In the genomic region with DNA sequence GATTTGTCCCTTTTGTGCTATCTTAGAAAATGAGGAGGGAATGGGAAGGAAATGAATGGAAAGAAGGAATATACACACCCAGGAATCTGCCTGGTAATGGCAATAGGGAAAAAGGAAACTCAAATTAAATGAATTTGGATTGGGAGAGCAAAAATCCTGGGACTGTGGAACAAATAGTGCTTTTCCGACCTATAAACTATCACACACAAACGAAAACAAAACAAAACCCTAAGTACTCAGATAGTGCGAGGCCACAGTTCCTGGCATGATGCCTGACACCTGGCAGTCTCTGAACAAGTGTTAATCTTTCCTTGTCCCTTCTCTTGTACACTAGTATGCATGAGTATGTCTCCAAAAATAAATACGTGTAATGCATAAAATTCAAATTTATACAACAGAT, we compare ENCODE assay signal across 19 cellular contexts.
DNase-seq lines count a peak whose midpoint lies in the region; ATAC-seq and TF ChIP-seq lines count a peak whose summit lies in the region.
"Had no signal": no experiment of that assay in that cellular context is flagged by ENCODE, and none has a peak within 500 bp of the region (broad histone marks: within the 10 kb centered on the region; RNA-seq: fewer than 3 reads in every experiment).

No MANE protein-coding gene starts in this region.

- H3K4me3 ChIP-seq in BE2C (ENCODE audit: low read depth, low read length), result no peak overlapping the region
- H3K4me3 ChIP-seq: neural progenitor cell, Peyer's patch had no signal

- DNase-seq in DMS79 treated with DMSO at 0.1 percent for 48 hours (lab: John Stamatoyannopoulos, UW) (peak; percentile 42), DMS79 (lab: John Stamatoyannopoulos, UW) (no peak), NCI-H2029 treated with DMSO at 0.1 percent for 48 hours (lab: John Stamatoyannopoulos, UW) (peak; percentile 65), WTC11 (ENCODE audit: low spot score) (no peak), sciatic nerve (ENCODE audit: low spot score) (no peak), BE2C (no peak)
- DNase-seq in stimulated activated naive CD8-positive, alpha-beta T cell treated with anti-CD3 and anti-CD28 coated beads, Interleukin-15, amount 100 ng/mL, for 72 hours, result no peak
- DNase-seq: activated CD4-positive, alpha-beta T cell treated with anti-CD3 and anti-CD28 coated beads, Interleukin-2, amount 10 ng/mL, durations not matched to agents 24 days and 14 days; amniotic stem cell; DND-41; NCI-H1694 treated with DMSO at 0.1 percent for 48 hours; NCI-H82; Peyer's patch; stimulated activated CD4-positive, alpha-beta T cell treated with anti-CD3 and anti-CD28 coated beads, Interleukin-15, amount 100 ng/mL, for 24 hours; stimulated activated naive B cell treated with anti-CD40 and anti-IgM and Interleukin-4, amounts not matched to agents 10 μg/mL and 1 μg/mL and 100 μg/mL, for 72 hours had no signal

- POLR2A ChIA-PET in WTC11 (lab: Charles Lee), result no interaction called here

- H3K27me3 Mint-ChIP-seq in WTC11 (ENCODE audit: low read depth), result no peaks in the 10 kb centered on the region; the same call in 1 of the 2 replicates
- no peaks in the 10 kb centered on the region for H3K27me3 Mint-ChIP-seq in stimulated activated naive CD8-positive, alpha-beta T cell treated with anti-CD3 and anti-CD28 coated beads, Interleukin-15, amount 100 ng/mL, for 72 hours
- H3K27me3 Mint-ChIP-seq: activated CD4-positive, alpha-beta T cell treated with anti-CD3 and anti-CD28 coated beads, Interleukin-2, amount 10 ng/mL, durations not matched to agents 24 days and 14 days; central memory CD8-positive, alpha-beta T cell; stimulated activated naive B cell treated with anti-CD40 and anti-IgM and Interleukin-4, amounts not matched to agents 10 μg/mL and 1 μg/mL and 100 μg/mL, for 72 hours; type B pancreatic cell had no signal

- H3K4me1 Mint-ChIP-seq in WTC11, result peaks cover 39% of the 10 kb centered on the region
- no peaks in the 10 kb centered on the region for H3K4me1 Mint-ChIP-seq in stimulated activated naive CD8-positive, alpha-beta T cell treated with anti-CD3 and anti-CD28 coated beads, Interleukin-15, amount 100 ng/mL, for 72 hours
- H3K4me1 Mint-ChIP-seq: activated CD4-positive, alpha-beta T cell treated with anti-CD3 and anti-CD28 coated beads, Interleukin-2, amount 10 ng/mL, durations not matched to agents 24 days and 14 days; central memory CD8-positive, alpha-beta T cell; stimulated activated naive B cell treated with anti-CD40 and anti-IgM and Interleukin-4, amounts not matched to agents 10 μg/mL and 1 μg/mL and 100 μg/mL, for 72 hours had no signal

- H3K36me3 ChIP-seq in BE2C, result no peaks in the 10 kb centered on the region
- H3K36me3 ChIP-seq: neural progenitor cell, Peyer's patch had no signal

- H3K4me1 ChIP-seq in BE2C, result no peaks in the 10 kb centered on the region
- H3K4me1 ChIP-seq: neural progenitor cell, Peyer's patch had no signal

- CTCF ChIA-PET in WTC11 (lab: Charles Lee), result no interaction called here

- H3K9me3 Mint-ChIP-seq in WTC11, result no peaks in the 10 kb centered on the region
- H3K9me3 Mint-ChIP-seq in stimulated activated naive CD8-positive, alpha-beta T cell treated with anti-CD3 and anti-CD28 coated beads, Interleukin-15, amount 100 ng/mL, for 72 hours, result no peaks in the 10 kb centered on the region
- H3K9me3 Mint-ChIP-seq: activated CD4-positive, alpha-beta T cell treated with anti-CD3 and anti-CD28 coated beads, Interleukin-2, amount 10 ng/mL, durations not matched to agents 24 days and 14 days; neural progenitor cell; type B pancreatic cell had no signal

- intact Hi-C loops in sciatic nerve (cut with DNase I), result no loop called here

- ATAC-seq in WTC11, result no peak
- ATAC-seq in sciatic nerve, result peak; percentile 60
- ATAC-seq in GM19324 (IDR thresholded peaks at IDR 0.05; ENCODE audit: low FRiP score, unreplicated experiment), result no peak
- no peak for ATAC-seq in stimulated activated naive CD8-positive, alpha-beta T cell treated with anti-CD3 and anti-CD28 coated beads, Interleukin-15, amount 100 ng/mL, for 72 hours
- ATAC-seq: stimulated activated naive B cell treated with anti-CD40 and anti-IgM and Interleukin-4, amounts not matched to agents 10 μg/mL and 1 μg/mL and 100 μg/mL, for 72 hours had no signal

- no peaks in the 10 kb centered on the region for H3K36me3 Mint-ChIP-seq in WTC11
- H3K36me3 Mint-ChIP-seq: neural progenitor cell; stimulated activated naive B cell treated with anti-CD40 and anti-IgM and Interleukin-4, amounts not matched to agents 10 μg/mL and 1 μg/mL and 100 μg/mL, for 72 hours; type B pancreatic cell had no signal

- H3K27ac Mint-ChIP-seq in WTC11, result peak overlapping the region; percentile 14; the same call in 1 of the 2 replicates
- H3K27ac Mint-ChIP-seq in stimulated activated naive CD8-positive, alpha-beta T cell treated with anti-CD3 and anti-CD28 coated beads, Interleukin-15, amount 100 ng/mL, for 72 hours, result no peak overlapping the region
- H3K27ac Mint-ChIP-seq: activated CD4-positive, alpha-beta T cell treated with anti-CD3 and anti-CD28 coated beads, Interleukin-2, amount 10 ng/mL, durations not matched to agents 24 days and 14 days; neural progenitor cell; stimulated activated naive B cell treated with anti-CD40 and anti-IgM and Interleukin-4, amounts not matched to agents 10 μg/mL and 1 μg/mL and 100 μg/mL, for 72 hours; type B pancreatic cell had no signal

- no peak overlapping the region for H3K4me3 Mint-ChIP-seq in WTC11
- H3K4me3 Mint-ChIP-seq in stimulated activated naive CD8-positive, alpha-beta T cell treated with anti-CD3 and anti-CD28 coated beads, Interleukin-15, amount 100 ng/mL, for 72 hours, result no peak overlapping the region
- H3K4me3 Mint-ChIP-seq: activated CD4-positive, alpha-beta T cell treated with anti-CD3 and anti-CD28 coated beads, Interleukin-2, amount 10 ng/mL, durations not matched to agents 24 days and 14 days; central memory CD8-positive, alpha-beta T cell; neural progenitor cell; stimulated activated naive B cell treated with anti-CD40 and anti-IgM and Interleukin-4, amounts not matched to agents 10 μg/mL and 1 μg/mL and 100 μg/mL, for 72 hours; type B pancreatic cell had no signal

- H3K9me3 ChIP-seq in BE2C, result no peaks in the 10 kb centered on the region
- H3K9me3 ChIP-seq: Peyer's patch had no signal

- no peaks in the 10 kb centered on the region for H3K27me3 ChIP-seq in BE2C
- H3K27me3 ChIP-seq: neural progenitor cell, Peyer's patch had no signal

- TF ChIP-seq CTCF in WTC11 (IDR thresholded peaks at IDR 0.05) (no peak), BE2C (IDR thresholded peaks at IDR 0.05; ENCODE audit: low read depth, low read length) (no peak)

TF ChIP-seq in WTC11, 78 proteins besides CTCF, POLR2A, EP300 and RAD21:
- TF ChIP-seq GTF2I (CRISPR knock-in tag; conservative IDR thresholded peaks at IDR 0.05), result no peak
- TF ChIP-seq TP53 (CRISPR knock-in tag; IDR thresholded peaks at IDR 0.05), result no peak
- no peak for TF ChIP-seq NFATC4 (CRISPR knock-in tag; IDR thresholded peaks at IDR 0.05)
- TF ChIP-seq ZNF232 (CRISPR knock-in tag; IDR thresholded peaks at IDR 0.05), result no peak
- TF ChIP-seq, protein P1, sequence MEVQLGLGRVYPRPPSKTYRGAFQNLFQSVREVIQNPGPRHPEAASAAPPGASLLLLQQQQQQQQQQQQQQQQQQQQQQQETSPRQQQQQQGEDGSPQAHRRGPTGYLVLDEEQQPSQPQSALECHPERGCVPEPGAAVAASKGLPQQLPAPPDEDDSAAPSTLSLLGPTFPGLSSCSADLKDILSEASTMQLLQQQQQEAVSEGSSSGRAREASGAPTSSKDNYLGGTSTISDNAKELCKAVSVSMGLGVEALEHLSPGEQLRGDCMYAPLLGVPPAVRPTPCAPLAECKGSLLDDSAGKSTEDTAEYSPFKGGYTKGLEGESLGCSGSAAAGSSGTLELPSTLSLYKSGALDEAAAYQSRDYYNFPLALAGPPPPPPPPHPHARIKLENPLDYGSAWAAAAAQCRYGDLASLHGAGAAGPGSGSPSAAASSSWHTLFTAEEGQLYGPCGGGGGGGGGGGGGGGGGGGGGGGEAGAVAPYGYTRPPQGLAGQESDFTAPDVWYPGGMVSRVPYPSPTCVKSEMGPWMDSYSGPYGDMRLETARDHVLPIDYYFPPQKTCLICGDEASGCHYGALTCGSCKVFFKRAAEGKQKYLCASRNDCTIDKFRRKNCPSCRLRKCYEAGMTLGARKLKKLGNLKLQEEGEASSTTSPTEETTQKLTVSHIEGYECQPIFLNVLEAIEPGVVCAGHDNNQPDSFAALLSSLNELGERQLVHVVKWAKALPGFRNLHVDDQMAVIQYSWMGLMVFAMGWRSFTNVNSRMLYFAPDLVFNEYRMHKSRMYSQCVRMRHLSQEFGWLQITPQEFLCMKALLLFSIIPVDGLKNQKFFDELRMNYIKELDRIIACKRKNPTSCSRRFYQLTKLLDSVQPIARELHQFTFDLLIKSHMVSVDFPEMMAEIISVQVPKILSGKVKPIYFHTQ (CRISPR knock-in tag; IDR thresholded peaks at IDR 0.05), result no peak
- TF ChIP-seq TEAD1 (CRISPR knock-in tag; IDR thresholded peaks at IDR 0.05), result no peak
- TF ChIP-seq TCF7 (CRISPR knock-in tag; IDR thresholded peaks at IDR 0.05; ENCODE audit: low read depth), result no peak
- TF ChIP-seq, protein P2, sequence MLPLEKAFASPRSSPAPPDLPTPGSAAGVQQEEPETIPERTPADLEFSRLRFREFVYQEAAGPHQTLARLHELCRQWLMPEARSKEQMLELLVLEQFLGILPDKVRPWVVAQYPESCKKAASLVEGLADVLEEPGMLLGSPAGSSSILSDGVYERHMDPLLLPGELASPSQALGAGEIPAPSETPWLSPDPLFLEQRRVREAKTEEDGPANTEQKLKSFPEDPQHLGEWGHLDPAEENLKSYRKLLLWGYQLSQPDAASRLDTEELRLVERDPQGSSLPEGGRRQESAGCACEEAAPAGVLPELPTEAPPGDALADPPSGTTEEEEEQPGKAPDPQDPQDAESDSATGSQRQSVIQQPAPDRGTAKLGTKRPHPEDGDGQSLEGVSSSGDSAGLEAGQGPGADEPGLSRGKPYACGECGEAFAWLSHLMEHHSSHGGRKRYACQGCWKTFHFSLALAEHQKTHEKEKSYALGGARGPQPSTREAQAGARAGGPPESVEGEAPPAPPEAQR (CRISPR knock-in tag; IDR thresholded peaks at IDR 0.05), result no peak
- no peak for TF ChIP-seq HMGA2 (CRISPR knock-in tag; IDR thresholded peaks at IDR 0.05)

Comparison
In these comparisons a context has a peak if more than half of its experiments do, and no peak if none do; other contexts are left out.
1. DNase-seq: peak in DMS79 treated with DMSO at 0.1 percent for 48 hours (single experiment) and NCI-H2029 treated with DMSO at 0.1 percent for 48 hours (single experiment); none in DMS79 (single experiment), WTC11 (single experiment), sciatic nerve (single experiment), BE2C (single experiment) and stimulated activated naive CD8-positive, alpha-beta T cell treated with anti-CD3 and anti-CD28 coated beads, Interleukin-15, amount 100 ng/mL, for 72 hours (0 of 2).